ENCODE assay signal across 7 cellular contexts in genomic region chr12:130818381-130819247, GRCh38. TPM values are rescaled to one million over a fixed set of nuclear protein-coding genes. Genes with fewer than 3 reads are reported as not detected.
DNase-seq lines count a peak whose midpoint lies in the region; ATAC-seq and TF ChIP-seq lines count a peak whose summit lies in the region.

No MANE protein-coding gene starts in this region.

- intact Hi-C loops in activated T-helper 1 cell treated with anti-CD3 and anti-CD28 coated beads, Interleukin-12 subunit alpha, Interleukin-12 subunit beta, Interleukin-2, Interleukin-4 antibody, amounts not matched to agents 30 ng/mL and 10 ng/mL and 1 ng/mL, durations not matched to agents 14 hours and 24 hours and 36 hours (cut with micrococcal nuclease): loop anchor here (1.0 to 2.0 kb wide), 4 partner anchors 21 to 57 kb away; partner anchors contain the start of gene STX2
- intact Hi-C loops in testis (cut with DNase I; ENCODE audit: low total_unique reads): no loop called here

- H3K4me3 ChIP-seq in testis: peak overlapping the region; percentile 48 to 55

- H3K27me3 Mint-ChIP-seq in activated T-helper 1 cell treated with anti-CD3 and anti-CD28 coated beads, Interleukin-12 subunit alpha, Interleukin-12 subunit beta, Interleukin-2, Interleukin-4 antibody, amounts not matched to agents 30 ng/mL and 10 ng/mL and 1 ng/mL, durations not matched to agents 14 hours and 24 hours and 36 hours (ENCODE audit: insufficient read depth): no peaks in the 10 kb centered on the region

- DNase-seq in NCI-H748 treated with DMSO at 0.1 percent for 48 hours (lab: John Stamatoyannopoulos, UW) (peak; percentile 76), fibroblast of the conjunctiva (ENCODE audit: low read depth) (peak; percentile 18), occipital lobe (lab: John Stamatoyannopoulos, UW) (peak; percentile 61), testis (peak; percentile 77)
- peak; percentile 72 for DNase-seq in activated T-helper 1 cell treated with anti-CD3 and anti-CD28 coated beads, Interleukin-12 subunit alpha, Interleukin-12 subunit beta, Interleukin-2, Interleukin-4 antibody, amounts not matched to agents 30 ng/mL and 10 ng/mL and 1 ng/mL, durations not matched to agents 14 hours and 24 hours and 36 hours (ENCODE audit: low spot score)

- ATAC-seq in GM18520 (IDR thresholded peaks at IDR 0.05; ENCODE audit: unreplicated experiment) (peak; percentile 46), HG02970 (IDR thresholded peaks at IDR 0.05; ENCODE audit: low FRiP score, unreplicated experiment) (peak; percentile 89)

- H3K36me3 Mint-ChIP-seq in activated T-helper 1 cell treated with anti-CD3 and anti-CD28 coated beads, Interleukin-12 subunit alpha, Interleukin-12 subunit beta, Interleukin-2, Interleukin-4 antibody, amounts not matched to agents 30 ng/mL and 10 ng/mL and 1 ng/mL, durations not matched to agents 14 hours and 24 hours and 36 hours (ENCODE audit: low read depth): peaks cover 21% of the 10 kb centered on the region

- no peaks in the 10 kb centered on the region for H3K4me1 ChIP-seq in testis

- H3K27me3 ChIP-seq in testis: no peaks in the 10 kb centered on the region

- WGBS in testis, 2 donors: 12 to 34% methylated on average over 40 to 60 of the region's 60 CpGs

- peak overlapping the region in 1 of 2 donors; percentile 1 for H3K27ac ChIP-seq in testis

- H3K9me3 Mint-ChIP-seq in activated T-helper 1 cell treated with anti-CD3 and anti-CD28 coated beads, Interleukin-12 subunit alpha, Interleukin-12 subunit beta, Interleukin-2, Interleukin-4 antibody, amounts not matched to agents 30 ng/mL and 10 ng/mL and 1 ng/mL, durations not matched to agents 14 hours and 24 hours and 36 hours: no peaks in the 10 kb centered on the region

- peak overlapping the region; percentile 77 for H3K27ac Mint-ChIP-seq in activated T-helper 1 cell treated with anti-CD3 and anti-CD28 coated beads, Interleukin-12 subunit alpha, Interleukin-12 subunit beta, Interleukin-2, Interleukin-4 antibody, amounts not matched to agents 30 ng/mL and 10 ng/mL and 1 ng/mL, durations not matched to agents 14 hours and 24 hours and 36 hours

- peak; percentile 75 to 91 (median 84) for TF ChIP-seq CTCF in testis (IDR thresholded peaks at IDR 0.05)

- no peak for TF ChIP-seq POLR2A in testis (IDR thresholded peaks at IDR 0.05)

- H3K9me3 ChIP-seq in testis: no peaks in the 10 kb centered on the region

- H3K4me1 Mint-ChIP-seq in activated T-helper 1 cell treated with anti-CD3 and anti-CD28 coated beads, Interleukin-12 subunit alpha, Interleukin-12 subunit beta, Interleukin-2, Interleukin-4 antibody, amounts not matched to agents 30 ng/mL and 10 ng/mL and 1 ng/mL, durations not matched to agents 14 hours and 24 hours and 36 hours (ENCODE audit: low read depth): peaks cover 5% of the 10 kb centered on the region

- peak overlapping the region; percentile 85 for H3K4me3 Mint-ChIP-seq in activated T-helper 1 cell treated with anti-CD3 and anti-CD28 coated beads, Interleukin-12 subunit alpha, Interleukin-12 subunit beta, Interleukin-2, Interleukin-4 antibody, amounts not matched to agents 30 ng/mL and 10 ng/mL and 1 ng/mL, durations not matched to agents 14 hours and 24 hours and 36 hours

- no peaks in the 10 kb centered on the region for H3K36me3 ChIP-seq in testis (ENCODE audit: low read depth, missing control alignments)

RNA-seq across cellular contexts. Expression of gene STX2, which starts 20.4 kb away (rescaled TPM):
- 15.9 and 17.9 TPM in 2 replicates for total RNA-seq in activated T-helper 1 cell treated with anti-CD3 and anti-CD28 coated beads, Interleukin-12 subunit alpha, Interleukin-12 subunit beta, Interleukin-2, Interleukin-4 antibody, amounts not matched to agents 30 ng/mL and 10 ng/mL and 1 ng/mL, durations not matched to agents 14 hours and 24 hours and 36 hours
- total RNA-seq in occipital lobe (27.3 TPM), testis (10 to 100 TPM; 27.3 to 33.5 TPM)
- 39.5 TPM for polyA plus RNA-seq in testis (ENCODE audit: insufficient read depth, low read depth, low replicate concordance)

RNA-seq across cellular contexts. Expression of gene RAN, which starts 53.3 kb away (rescaled TPM):
- total RNA-seq in activated T-helper 1 cell treated with anti-CD3 and anti-CD28 coated beads, Interleukin-12 subunit alpha, Interleukin-12 subunit beta, Interleukin-2, Interleukin-4 antibody, amounts not matched to agents 30 ng/mL and 10 ng/mL and 1 ng/mL, durations not matched to agents 14 hours and 24 hours and 36 hours: 1,823 and 1,852 TPM in 2 replicates
- total RNA-seq in occipital lobe (323 TPM), testis (100 to 1,000 TPM; 289 to 304 TPM)
- polyA plus RNA-seq in testis (ENCODE audit: insufficient read depth, low read depth, low replicate concordance): 966 TPM

Comparison
In these comparisons a context has a peak if more than half of its experiments do, and no peak if none do; other contexts are left out.
1. DNase-seq: peak in every context shown above with its lines; median percentile 77 in testis; 76 in NCI-H748 treated with DMSO at 0.1 percent for 48 hours; 72 in activated T-helper 1 cell treated with anti-CD3 and anti-CD28 coated beads, Interleukin-12 subunit alpha, Interleukin-12 subunit beta, Interleukin-2, Interleukin-4 antibody, amounts not matched to agents 30 ng/mL and 10 ng/mL and 1 ng/mL, durations not matched to agents 14 hours and 24 hours and 36 hours; 61 in occipital lobe; 18 in fibroblast of the conjunctiva.